In genomic region chr3:50269977-50270413, GRCh38 we compare ENCODE assay signal across 10 cellular contexts. TPM values are rescaled to one million over a fixed set of nuclear protein-coding genes. Genes with fewer than 3 reads are reported as not detected.
DNase-seq lines count a peak whose midpoint lies in the region; ATAC-seq and TF ChIP-seq lines count a peak whose summit lies in the region.
"Had no signal": no experiment of that assay in that cellular context is flagged by ENCODE, and none has a peak within 500 bp of the region (broad histone marks: within the 10 kb centered on the region; RNA-seq: fewer than 3 reads in every experiment).

No MANE protein-coding gene starts in this region.

- in situ Hi-C loops in GM13977 (cut with MboI; ENCODE audit: low pct_unique_long_range_greater_than_20kb, low sequenced_read_pairs, unreplicated experiment), result loop anchor here (10.0 kb wide), 1 partner anchor 45 kb away; no protein-coding TSS in a partner anchor

- ATAC-seq in HG03097 (IDR thresholded peaks at IDR 0.05; ENCODE audit: low FRiP score, unreplicated experiment), result no peak
- ATAC-seq: left lung had no signal

- H4K20me1 ChIP-seq in fibroblast of lung (ENCODE audit: control insufficient read depth, extremely low read depth, insufficient read depth, low read length), result no peaks in the 10 kb centered on the region

- H2AFZ ChIP-seq in fibroblast of lung (ENCODE audit: low read length), result no peak overlapping the region

- no peaks in the 10 kb centered on the region for H3K79me2 ChIP-seq in fibroblast of lung (ENCODE audit: control insufficient read depth, insufficient read depth, low read length)

- no peaks in the 10 kb centered on the region for H3K9me3 ChIP-seq in fibroblast of lung (ENCODE audit: control insufficient read depth, insufficient read depth, low read depth, low read length)
- H3K9me3 ChIP-seq: left lung had no signal

- H3K4me3 ChIP-seq in NB4 (ENCODE audit: low read depth, low read length), result no peak overlapping the region
- peak overlapping the region in 3 of 4 experiments; percentile 37 to 64 (median 56) for H3K4me3 ChIP-seq in fibroblast of lung (replicated peaks in 1 of 4; ENCODE audit: control extremely low read depth in 1 of 4, insufficient read depth in 1 of 4, low read depth in 3 of 4, low read length in 4 of 4)
- H3K4me3 ChIP-seq: cardiac muscle cell had no signal

- DNase-seq in NB4 (ENCODE audit: low read depth) (peak; percentile 32), fibroblast of lung (ENCODE audit: low read depth in 2 of 2) (peak in 1 of 2 donors; percentile 52), substantia nigra (lab: John Stamatoyannopoulos, UW) (no peak), GM13977 (ENCODE audit: low spot score) (no peak)
- DNase-seq in activated T-cell treated with anti-CD3 and anti-CD28 coated beads, Interleukin-2, amount 50 U/mL, for 48 hours, result no peak
- DNase-seq: left lung, NCI-H510A treated with DMSO at 0.1 percent for 48 hours, WERI-Rb-1 had no signal

- H3K9ac ChIP-seq in fibroblast of lung (ENCODE audit: insufficient read depth, low read length), result no peak overlapping the region

- peaks cover 55% of the 10 kb centered on the region for H3K4me1 ChIP-seq in fibroblast of lung (ENCODE audit: control insufficient read depth, extremely low read depth, insufficient read depth, low read length)

- TF ChIP-seq CTCF in NB4 (IDR thresholded peaks at IDR 0.05; ENCODE audit: low read depth, low read length), result no peak
- TF ChIP-seq CTCF in fibroblast of lung (conservative IDR thresholded peaks at IDR 0.05 in 1 of 2, IDR thresholded peaks at IDR 0.05 in 1 of 2; ENCODE audit: low read depth in 1 of 2, low read length in 2 of 2), result no peak
- no peak for TF ChIP-seq CTCF in GM13977 (IDR thresholded peaks at IDR 0.05; ENCODE audit: extremely low read depth, insufficient read depth, missing control alignments)

- peak overlapping the region; percentile 88 for H3K4me2 ChIP-seq in fibroblast of lung (ENCODE audit: extremely low read depth, insufficient read depth, low read length)

- no peak for TF ChIP-seq POLR2A in NB4 (IDR thresholded peaks at IDR 0.05; ENCODE audit: extremely low read depth, insufficient read length)

- H3K27ac ChIP-seq in fibroblast of lung (ENCODE audit: insufficient read depth, low read length) (no peak overlapping the region), substantia nigra (ENCODE audit: low read depth, low read length, poor library complexity, severe bottlenecking) (peak overlapping the region; percentile 98)
- H3K27ac ChIP-seq: cardiac muscle cell, WERI-Rb-1 had no signal

- H3K36me3 ChIP-seq in fibroblast of lung (ENCODE audit: control insufficient read depth, insufficient read depth, low read length), result no peaks in the 10 kb centered on the region
- H3K36me3 ChIP-seq: cardiac muscle cell, left lung, WERI-Rb-1 had no signal

- H3K27me3 ChIP-seq in fibroblast of lung (ENCODE audit: control insufficient read depth, insufficient read depth, low read length), result no peaks in the 10 kb centered on the region

RNA-seq across cellular contexts. Expression of gene SEMA3B, which starts 1.0 kb away (rescaled TPM):
- 51.6 and 85.2 TPM in 2 replicates for total RNA-seq in fibroblast of lung
- 17.6 and 23.5 TPM in 2 replicates for polyA plus RNA-seq in fibroblast of lung
- 26.0 and 32.8 TPM in 2 replicates for polyA plus RNA-seq in fibroblast of lung (2012)
- polyA minus RNA-seq in fibroblast of lung (ENCODE audit: low replicate concordance), result 6.7 and 14.3 TPM in 2 replicates

RNA-seq across cellular contexts. Expression of gene LSMEM2, which starts 8.9 kb away (rescaled TPM):
- total RNA-seq in fibroblast of lung, result not detected in 2 replicates
- polyA plus RNA-seq in fibroblast of lung, result not detected in 2 replicates
- not detected in 2 replicates for polyA plus RNA-seq in fibroblast of lung (2012)
- not detected in 2 replicates for polyA minus RNA-seq in fibroblast of lung (ENCODE audit: low replicate concordance)

RNA-seq across cellular contexts. Expression of gene IFRD2, which starts 22.2 kb away (rescaled TPM):
- 51.0 and 56.0 TPM in 2 replicates for total RNA-seq in fibroblast of lung
- polyA plus RNA-seq in fibroblast of lung, result 28.1 and 44.0 TPM in 2 replicates
- polyA plus RNA-seq in fibroblast of lung (2012), result 35.7 and 61.3 TPM in 2 replicates
- 62.2 and 74.7 TPM in 2 replicates for polyA minus RNA-seq in fibroblast of lung (ENCODE audit: low replicate concordance)

RNA-seq across cellular contexts. Expression of gene HYAL3, which starts 29.2 kb away (rescaled TPM):
- 5.6 and 7.4 TPM in 2 replicates for total RNA-seq in fibroblast of lung
- polyA plus RNA-seq in fibroblast of lung, result 3.0 and 3.2 TPM in 2 replicates
- 4.2 TPM in 2 replicates for polyA plus RNA-seq in fibroblast of lung (2012)
- 4.3 and 5.3 TPM in 2 replicates for polyA minus RNA-seq in fibroblast of lung (ENCODE audit: low replicate concordance)

RNA-seq across cellular contexts. Expression of gene NAA80, which starts 29.2 kb away (rescaled TPM):
- total RNA-seq in fibroblast of lung, result 2.1 and 3.8 TPM in 2 replicates
- polyA plus RNA-seq in fibroblast of lung, result 3.1 and 4.3 TPM in 2 replicates
- polyA plus RNA-seq in fibroblast of lung (2012), result 8.2 and 10.3 TPM in 2 replicates
- polyA minus RNA-seq in fibroblast of lung (ENCODE audit: low replicate concordance), result 68.8 and 72.9 TPM in 2 replicates
